In the genomic region with DNA sequence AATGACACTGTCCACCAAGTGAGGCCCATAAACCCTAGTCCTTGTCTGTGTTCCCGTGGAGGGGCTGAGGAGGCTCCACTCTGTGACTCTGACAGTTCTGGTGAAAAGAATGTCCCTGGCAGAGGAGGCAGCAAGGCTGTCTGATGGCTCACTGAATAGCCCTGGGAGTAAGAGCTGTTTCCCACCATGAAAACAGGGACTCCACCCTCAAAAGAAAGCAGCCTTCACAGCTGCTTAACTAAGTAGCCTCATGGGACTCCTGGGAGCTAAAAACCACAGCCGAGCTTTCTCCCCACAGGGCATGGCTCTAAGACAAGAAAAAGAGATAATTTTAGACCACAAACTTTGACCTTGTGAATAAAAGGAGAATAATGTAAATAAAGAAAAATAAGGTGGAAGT, we compare ENCODE assay signal across 10 cellular contexts.
DNase-seq lines count a peak whose midpoint lies in the region; ATAC-seq and TF ChIP-seq lines count a peak whose summit lies in the region.
"Had no signal": no experiment of that assay in that cellular context is flagged by ENCODE, and none has a peak within 500 bp of the region (broad histone marks: within the 10 kb centered on the region; RNA-seq: fewer than 3 reads in every experiment).

No MANE protein-coding gene starts in this region.

- no peak for TF ChIP-seq POLR2A in esophagus squamous epithelium (IDR thresholded peaks at IDR 0.05)

- TF ChIP-seq CTCF in fibroblast of pulmonary artery (IDR thresholded peaks at IDR 0.05; ENCODE audit: low read length, missing control alignments) (no peak), esophagus squamous epithelium (IDR thresholded peaks at IDR 0.05) (no peak)

- H3K4me3 ChIP-seq in fibroblast of pulmonary artery (replicated peaks; ENCODE audit: low read depth, low read length) (no peak overlapping the region), esophagus squamous epithelium (no peak overlapping the region)
- H3K4me3 ChIP-seq: upper lobe of right lung had no signal

- peaks cover 0 to 4% (median 0%) of the 10 kb centered on the region in 4 donors for H3K27me3 ChIP-seq in esophagus squamous epithelium
- H3K27me3 ChIP-seq: upper lobe of right lung had no signal

- 7 to 26% methylated on average over 1 to 2 of the region's 2 CpGs for WGBS in esophagus squamous epithelium, 2 donors

- H3K9me3 ChIP-seq in esophagus squamous epithelium: no peaks in the 10 kb centered on the region
- H3K9me3 ChIP-seq: upper lobe of right lung had no signal

- H3K4me1 ChIP-seq in esophagus squamous epithelium: peaks cover 0 to 21% (median 6%) of the 10 kb centered on the region in 3 donors

- intact Hi-C loops in esophagus squamous epithelium (cut with DNase I): no loop called here

- peak overlapping the region in 1 of 4 donors; percentile 13 for H3K27ac ChIP-seq in esophagus squamous epithelium
- H3K27ac ChIP-seq: upper lobe of right lung had no signal

- DNase-seq in A172 (ENCODE audit: low spot score): peak; percentile 58
- peak; percentile 24 for DNase-seq in HT1080 (ENCODE audit: low read depth)
- peak; percentile 68 for DNase-seq in fibroblast of pulmonary artery (ENCODE audit: low read depth)
- DNase-seq in esophagus squamous epithelium (lab: John Stamatoyannopoulos, UW): no peak
- DNase-seq in GF-D8 (lab: John Stamatoyannopoulos, UW): no peak
- no peak for DNase-seq in UCSD-AML1 (lab: John Stamatoyannopoulos, UW; ENCODE audit: unreplicated experiment)
- no peak for DNase-seq in NCI-H2227 treated with DMSO at 0.1 percent for 48 hours (lab: John Stamatoyannopoulos, UW)
- DNase-seq: NCI-H1417 treated with DMSO at 0.1 percent for 48 hours, upper lobe of right lung had no signal

- ATAC-seq in GM18909 (IDR thresholded peaks at IDR 0.05; ENCODE audit: poor library complexity, unreplicated experiment): peak; percentile 64
- ATAC-seq: upper lobe of right lung had no signal

- H3K36me3 ChIP-seq in esophagus squamous epithelium: no peaks in the 10 kb centered on the region
- H3K36me3 ChIP-seq: upper lobe of right lung had no signal

Comparison
In these comparisons a context has a peak if more than half of its experiments do, and no peak if none do; other contexts are left out.
1. DNase-seq: peak in A172 (single experiment), HT1080 (single experiment) and fibroblast of pulmonary artery (single experiment); none in esophagus squamous epithelium (single experiment), GF-D8 (single experiment), UCSD-AML1 (single experiment) and NCI-H2227 treated with DMSO at 0.1 percent for 48 hours (single experiment).